In the genomic region with DNA sequence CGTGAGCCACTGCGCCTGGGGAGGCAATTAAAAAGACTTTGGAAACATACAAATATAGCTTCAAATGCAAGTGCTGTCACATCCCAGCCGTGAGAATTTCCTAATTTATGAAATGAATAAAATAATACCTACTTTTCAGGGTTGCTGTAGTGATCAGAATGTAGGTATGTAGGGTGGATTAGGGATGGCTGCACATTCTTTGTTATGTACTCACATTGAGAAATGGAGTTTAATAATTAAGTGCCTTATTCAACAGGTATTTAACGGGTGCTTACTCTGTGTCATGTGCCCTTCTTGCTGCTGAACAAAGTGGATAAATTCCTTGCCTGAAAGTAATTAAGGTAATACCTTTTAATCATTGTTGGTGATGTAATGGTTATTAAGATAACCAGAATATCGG, we compare ENCODE assay signal across 26 cellular contexts. TPM values are rescaled to one million over a fixed set of nuclear protein-coding genes. Genes with fewer than 3 reads are reported as not detected.
"Had no signal": no experiment of that assay in that cellular context is flagged by ENCODE, and none has a peak within 500 bp of the region (broad histone marks: within the 10 kb centered on the region; RNA-seq: fewer than 3 reads in every experiment).

No MANE protein-coding gene starts in this region.

- H3K4me1 ChIP-seq: gastrocnemius medialis had no signal

- H3K4me3 ChIP-seq: breast epithelium, esophagus squamous epithelium, gastrocnemius medialis, ovary, tibial nerve had no signal

- H3K27me3 ChIP-seq: breast epithelium, ovary, tibial nerve had no signal

- H3K36me3 ChIP-seq: breast epithelium, esophagus squamous epithelium, gastrocnemius medialis, ovary, tibial nerve had no signal

- DNase-seq: activated CD4-positive, alpha-beta memory T cell treated with anti-CD3 and anti-CD28 coated beads, Interleukin-2, amount 10 ng/mL, durations not matched to agents 7 days and 5 days; activated CD4-positive, alpha-beta T cell treated with anti-CD3 and anti-CD28 coated beads for 1 hour; activated CD4-positive, alpha-beta T cell treated with anti-CD3 and anti-CD28 coated beads, Interleukin-2, amount 10 ng/mL, durations not matched to agents 7 days and 5 days; activated CD8-positive, alpha-beta memory T cell treated with anti-CD3 and anti-CD28 coated beads, Interleukin-2, amount 50 U/mL, for 48 hours; activated gamma-delta T cell treated with Interleukin-2 at 50 U/mL for 16 hours; activated naive CD8-positive, alpha-beta T cell treated with anti-CD3 and anti-CD28 coated beads, Interleukin-2, amount 50 U/mL, for 24 hours; activated T-cell treated with anti-CD3 and anti-CD28 coated beads, Interleukin-2, amount 50 U/mL, for 4 hours; amygdala; central memory CD4-positive, alpha-beta T cell; esophagus squamous epithelium; gastrocnemius medialis; glutamatergic neuron; midbrain; naive thymus-derived CD4-positive, alpha-beta T cell; ovary; right cardiac atrium; stimulated activated CD4-positive, alpha-beta T cell treated with anti-CD3 and anti-CD28 coated beads, Interleukin-2, amount 100 ng/mL, for 48 hours; stimulated activated naive CD4-positive, alpha-beta T cell treated with Interleukin-2 at 50 U/mL for 16 hours; T-helper 2 cell had no signal

- H3K27ac ChIP-seq: breast epithelium, esophagus squamous epithelium, gastrocnemius medialis, ovary had no signal

- H3K9me3 ChIP-seq: breast epithelium, esophagus squamous epithelium, gastrocnemius medialis, ovary, tibial nerve had no signal

- ATAC-seq: activated naive CD8-positive, alpha-beta T cell treated with anti-CD3 and anti-CD28 coated beads, Interleukin-2, amount 50 U/mL, for 24 hours; activated T-cell treated with anti-CD3 and anti-CD28 coated beads, Interleukin-2, amount 50 U/mL, for 4 hours; activated T-helper 17 cell treated with anti-CD3 and anti-CD28 coated beads, Interleukin-2, amount 50 U/mL, for 72 hours; gastrocnemius medialis; naive thymus-derived CD4-positive, alpha-beta T cell; WTC11 had no signal

RNA-seq across cellular contexts. Expression of a gene that starts 37.0 kb away (rescaled TPM):
- total RNA-seq: activated CD4-positive, alpha-beta memory T cell treated with anti-CD3 and anti-CD28 coated beads, Interleukin-2, amount 10 ng/mL, durations not matched to agents 7 days and 5 days; activated CD4-positive, alpha-beta T cell treated with anti-CD3 and anti-CD28 coated beads, Interleukin-2, amount 10 ng/mL, durations not matched to agents 7 days and 5 days; activated T-helper 17 cell treated with anti-CD3 and anti-CD28 coated beads, Interleukin-2, amount 50 U/mL, for 72 hours; endothelial cell of umbilical vein; gastrocnemius medialis; left colon; naive thymus-derived CD4-positive, alpha-beta T cell; progenitor cell of endocrine pancreas; right cardiac atrium; tibial nerve had no signal
